Comparison of ENCODE assay signal across 8 cellular contexts in the genomic region with DNA sequence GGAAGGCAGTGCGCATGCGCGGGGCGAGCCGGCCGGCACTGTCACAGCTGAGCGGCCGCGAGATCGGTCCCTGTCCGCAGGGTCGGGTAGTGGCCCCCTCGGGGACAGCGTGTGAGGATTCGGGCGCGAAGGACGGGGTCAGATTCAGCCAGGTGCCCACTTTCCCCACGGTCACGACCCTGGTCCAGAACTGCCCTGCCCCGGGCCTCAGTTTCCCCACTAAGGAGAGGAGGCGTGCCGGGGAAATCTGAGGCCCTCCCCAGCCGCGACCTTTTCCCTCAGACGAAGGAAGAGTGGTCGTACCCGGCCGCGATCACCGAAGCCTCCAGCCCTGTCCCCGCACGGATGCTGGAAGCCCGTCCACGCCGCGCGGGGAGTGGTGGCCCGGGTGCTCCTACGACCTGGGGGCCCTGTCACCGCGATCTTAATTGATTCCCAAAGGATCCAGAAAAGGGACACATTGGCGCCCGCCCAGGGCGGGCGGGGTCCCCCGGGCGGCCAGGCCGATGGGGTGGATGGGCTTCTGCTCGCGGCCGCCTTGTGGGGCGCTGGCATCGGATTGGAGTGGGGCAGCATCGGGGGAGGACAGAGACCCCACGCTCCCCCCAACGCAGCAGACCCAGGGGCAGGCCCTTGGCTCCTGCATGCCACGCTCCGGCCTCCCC. TPM values are rescaled to one million over a fixed set of nuclear protein-coding genes. Genes with fewer than 3 reads are reported as not detected.
DNase-seq lines count a peak whose midpoint lies in the region; ATAC-seq and TF ChIP-seq lines count a peak whose summit lies in the region.

No MANE protein-coding gene starts in this region.

- ATAC-seq in stimulated activated naive CD8-positive, alpha-beta T cell treated with anti-CD3 and anti-CD28 coated beads, Interleukin-15, Interleukin-2, amounts not matched to agents 100 U/mL and 50 U/mL, for 24 hours = no peak
- ATAC-seq in HG02981 (IDR thresholded peaks at IDR 0.05; ENCODE audit: unreplicated experiment) = no peak

- H3K27ac Mint-ChIP-seq in stimulated activated naive CD8-positive, alpha-beta T cell treated with anti-CD3 and anti-CD28 coated beads, Interleukin-15, Interleukin-2, amounts not matched to agents 100 ng/mL and 50 ng/mL, for 24 hours = peak overlapping the region; percentile 55

- H3K4ac ChIP-seq in mesenchymal stem cell (ENCODE audit: low read depth in 1 of 2, low read length in 2 of 2) = peak overlapping the region; percentile 78 to 80

- H3K18ac ChIP-seq in mesenchymal stem cell (ENCODE audit: low read depth in 1 of 2, low read length in 2 of 2) = peak overlapping the region; percentile 85 to 98

- WGBS in mesenchymal stem cell = 17% methylated on average over 59 of the region's 59 CpGs

- H3K9me3 Mint-ChIP-seq in stimulated activated naive CD8-positive, alpha-beta T cell treated with anti-CD3 and anti-CD28 coated beads, Interleukin-15, Interleukin-2, amounts not matched to agents 100 ng/mL and 50 ng/mL, for 24 hours = no peaks in the 10 kb centered on the region

- H3K4me1 ChIP-seq in breast epithelium (no peaks in the 10 kb centered on the region), mesenchymal stem cell (ENCODE audit: control insufficient read depth, insufficient read depth, low read depth, low read length) (peaks cover 9% of the 10 kb centered on the region)

- peak overlapping the region; percentile 12 for H2BK5ac ChIP-seq in mesenchymal stem cell (ENCODE audit: low read depth, low read length, poor library complexity, severe bottlenecking)

- H3K23ac ChIP-seq in mesenchymal stem cell (ENCODE audit: low read length in 2 of 2) = peak overlapping the region in 1 of 2 experiments; percentile 56

- no peak for DNase-seq in stimulated activated naive CD8-positive, alpha-beta T cell treated with anti-CD3 and anti-CD28 coated beads, Interleukin-15, Interleukin-2, amounts not matched to agents 100 U/mL and 50 U/mL, for 24 hours
- DNase-seq in breast epithelium (ENCODE audit: low spot score in 2 of 2) (peak in 1 of 2 donors; percentile 22), mesenchymal stem cell (no peak), NCI-H1417 treated with DMSO at 0.1 percent for 48 hours (lab: John Stamatoyannopoulos, UW) (no peak), activated gamma-delta T cell (lab: John Stamatoyannopoulos, UW) (no peak), NCI-H1436 (lab: John Stamatoyannopoulos, UW) (no peak)

- H3K9ac ChIP-seq in mesenchymal stem cell (ENCODE audit: low read length) = peak overlapping the region; percentile 98

- H4K8ac ChIP-seq in mesenchymal stem cell (ENCODE audit: low read length) = peak overlapping the region; percentile 98

- no peaks in the 10 kb centered on the region for H3K36me3 ChIP-seq in breast epithelium
- H3K36me3 ChIP-seq in mesenchymal stem cell (ENCODE audit: control insufficient read depth in 1 of 2, insufficient read depth in 2 of 2, low read depth in 1 of 2, low read length in 2 of 2) = no peaks in the 10 kb centered on the region

- H2AFZ ChIP-seq in mesenchymal stem cell (ENCODE audit: low read depth, low read length) = peak overlapping the region; percentile 70

- H3K27ac ChIP-seq in breast epithelium (peak overlapping the region; percentile 98 to 99), mesenchymal stem cell (ENCODE audit: low read length, poor library complexity, severe bottlenecking) (no peak overlapping the region)

- H3K27me3 ChIP-seq in breast epithelium = no peaks in the 10 kb centered on the region
- peaks cover 0 to 5% of the 10 kb centered on the region in 2 experiments for H3K27me3 ChIP-seq in mesenchymal stem cell (ENCODE audit: control insufficient read depth in 1 of 2, insufficient read depth in 1 of 2, low read length in 2 of 2)

- H4K91ac ChIP-seq in mesenchymal stem cell (ENCODE audit: low read length) = peak overlapping the region; percentile 63

- no peak for TF ChIP-seq CTCF in breast epithelium (IDR thresholded peaks at IDR 0.05)

- H3K4me2 ChIP-seq in mesenchymal stem cell (ENCODE audit: low read length, poor library complexity, severe bottlenecking) = peak overlapping the region; percentile 95

- no peaks in the 10 kb centered on the region for H3K79me1 ChIP-seq in mesenchymal stem cell (replicated peaks; ENCODE audit: low read length, poor library complexity, severe bottlenecking)

- H3K9me3 ChIP-seq in breast epithelium (no peaks in the 10 kb centered on the region), mesenchymal stem cell (ENCODE audit: control insufficient read depth, low read length) (no peaks in the 10 kb centered on the region)

- H2BK15ac ChIP-seq in mesenchymal stem cell (ENCODE audit: low read depth, poor library complexity, severe bottlenecking) = peak overlapping the region; percentile 33

- H3K36me3 Mint-ChIP-seq in stimulated activated naive CD8-positive, alpha-beta T cell treated with anti-CD3 and anti-CD28 coated beads, Interleukin-15, Interleukin-2, amounts not matched to agents 100 ng/mL and 50 ng/mL, for 24 hours (ENCODE audit: low read depth) = no peaks in the 10 kb centered on the region

- H2BK12ac ChIP-seq in mesenchymal stem cell (ENCODE audit: low read length in 2 of 2) = peak overlapping the region in 1 of 2 experiments; percentile 21

- H2AK5ac ChIP-seq in mesenchymal stem cell (ENCODE audit: low read length, severe bottlenecking) = peak overlapping the region; percentile 31

- H3K4me1 Mint-ChIP-seq in stimulated activated naive CD8-positive, alpha-beta T cell treated with anti-CD3 and anti-CD28 coated beads, Interleukin-15, Interleukin-2, amounts not matched to agents 100 ng/mL and 50 ng/mL, for 24 hours (ENCODE audit: low read depth) = peaks cover 5% of the 10 kb centered on the region

- H3K27me3 Mint-ChIP-seq in stimulated activated naive CD8-positive, alpha-beta T cell treated with anti-CD3 and anti-CD28 coated beads, Interleukin-15, Interleukin-2, amounts not matched to agents 100 ng/mL and 50 ng/mL, for 24 hours = no peaks in the 10 kb centered on the region

- H3K4me3 Mint-ChIP-seq in stimulated activated naive CD8-positive, alpha-beta T cell treated with anti-CD3 and anti-CD28 coated beads, Interleukin-15, Interleukin-2, amounts not matched to agents 100 ng/mL and 50 ng/mL, for 24 hours = peak overlapping the region; percentile 83

- H2BK120ac ChIP-seq in mesenchymal stem cell (ENCODE audit: low read depth, low read length) = peak overlapping the region; percentile 57

- H3K4me3 ChIP-seq in breast epithelium (peak overlapping the region; percentile 77 to 83 (median 78)), mesenchymal stem cell (ENCODE audit: insufficient read depth in 1 of 2, low read depth in 1 of 2, low read length in 2 of 2) (peak overlapping the region; percentile 73 to 87)

- H3K14ac ChIP-seq in mesenchymal stem cell (ENCODE audit: low read length in 2 of 2) = peak overlapping the region in 1 of 2 experiments; percentile 30

- TF ChIP-seq POLR2A in breast epithelium (IDR thresholded peaks at IDR 0.05) = no peak

- intact Hi-C loops in breast epithelium (cut with DNase I; ENCODE audit: low total_unique reads) = no loop called here

RNA-seq across cellular contexts. Expression of a gene that starts 57.7 kb away (rescaled TPM):
- under 1 TPM; 0.32 to 0.98 (median 0.44) TPM for total RNA-seq in breast epithelium
- polyA plus RNA-seq in mesenchymal stem cell (2013, experiment 1 of 2) = not detected
- polyA plus RNA-seq in mesenchymal stem cell (2013, experiment 2 of 2) = not detected
